In the genomic region with DNA sequence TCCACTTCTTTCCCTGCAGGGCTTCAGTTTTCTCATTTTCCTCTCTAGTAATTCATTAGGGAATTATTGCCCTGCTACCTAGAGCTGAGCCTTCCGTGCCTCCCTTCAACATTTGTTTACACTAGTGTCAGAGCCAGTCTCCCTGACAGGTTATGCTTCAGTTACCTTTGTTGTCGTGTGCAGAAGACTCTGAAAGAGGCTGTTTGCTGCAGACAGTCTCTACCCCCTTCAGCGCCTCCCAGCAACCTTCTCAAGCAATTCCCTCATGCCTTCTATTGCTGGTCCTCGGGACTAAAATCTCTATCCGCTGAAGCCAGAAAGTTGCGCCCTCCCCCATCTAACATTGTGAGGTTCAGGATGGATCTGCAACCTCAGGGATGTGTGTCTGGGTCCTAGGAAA, we compare ENCODE assay signal across 1 cellular context.
TF ChIP-seq lines count a peak whose summit lies in the region.

No MANE protein-coding gene starts in this region.

TF ChIP-seq in HepG2, 621 proteins besides CTCF, POLR2A, EP300 and RAD21:
- TF ChIP-seq, protein P1, sequence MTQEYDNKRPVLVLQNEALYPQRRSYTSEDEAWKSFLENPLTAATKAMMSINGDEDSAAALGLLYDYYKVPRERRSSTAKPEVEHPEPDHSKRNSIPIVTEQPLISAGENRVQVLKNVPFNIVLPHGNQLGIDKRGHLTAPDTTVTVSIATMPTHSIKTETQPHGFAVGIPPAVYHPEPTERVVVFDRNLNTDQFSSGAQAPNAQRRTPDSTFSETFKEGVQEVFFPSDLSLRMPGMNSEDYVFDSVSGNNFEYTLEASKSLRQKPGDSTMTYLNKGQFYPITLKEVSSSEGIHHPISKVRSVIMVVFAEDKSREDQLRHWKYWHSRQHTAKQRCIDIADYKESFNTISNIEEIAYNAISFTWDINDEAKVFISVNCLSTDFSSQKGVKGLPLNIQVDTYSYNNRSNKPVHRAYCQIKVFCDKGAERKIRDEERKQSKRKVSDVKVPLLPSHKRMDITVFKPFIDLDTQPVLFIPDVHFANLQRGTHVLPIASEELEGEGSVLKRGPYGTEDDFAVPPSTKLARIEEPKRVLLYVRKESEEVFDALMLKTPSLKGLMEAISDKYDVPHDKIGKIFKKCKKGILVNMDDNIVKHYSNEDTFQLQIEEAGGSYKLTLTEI (CRISPR knock-in tag; conservative IDR thresholded peaks at IDR 0.05): no peak
- TF ChIP-seq, protein P2, sequence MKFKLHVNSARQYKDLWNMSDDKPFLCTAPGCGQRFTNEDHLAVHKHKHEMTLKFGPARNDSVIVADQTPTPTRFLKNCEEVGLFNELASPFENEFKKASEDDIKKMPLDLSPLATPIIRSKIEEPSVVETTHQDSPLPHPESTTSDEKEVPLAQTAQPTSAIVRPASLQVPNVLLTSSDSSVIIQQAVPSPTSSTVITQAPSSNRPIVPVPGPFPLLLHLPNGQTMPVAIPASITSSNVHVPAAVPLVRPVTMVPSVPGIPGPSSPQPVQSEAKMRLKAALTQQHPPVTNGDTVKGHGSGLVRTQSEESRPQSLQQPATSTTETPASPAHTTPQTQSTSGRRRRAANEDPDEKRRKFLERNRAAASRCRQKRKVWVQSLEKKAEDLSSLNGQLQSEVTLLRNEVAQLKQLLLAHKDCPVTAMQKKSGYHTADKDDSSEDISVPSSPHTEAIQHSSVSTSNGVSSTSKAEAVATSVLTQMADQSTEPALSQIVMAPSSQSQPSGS (CRISPR knock-in tag; IDR thresholded peaks at IDR 0.05): no peak
- TF ChIP-seq SRSF9 (IDR thresholded peaks at IDR 0.05; ENCODE audit: borderline replicate concordance, insufficient read depth, low read depth, low read length, poor library complexity, severe bottlenecking) (no peak), SOX6 (IDR thresholded peaks at IDR 0.05) (no peak), SOX6 (CRISPR knock-in tag; IDR thresholded peaks at IDR 0.05) (no peak), AGO1 (IDR thresholded peaks at IDR 0.05; ENCODE audit: low read depth, low read length, poor library complexity, severe bottlenecking) (no peak), KDM5A (IDR thresholded peaks at IDR 0.05; ENCODE audit: borderline replicate concordance, low read length) (no peak), HMG20A (CRISPR knock-in tag; IDR thresholded peaks at IDR 0.05; ENCODE audit: borderline replicate concordance) (no peak), MATR3 (CRISPR knock-in tag; IDR thresholded peaks at IDR 0.05) (no peak), JUND (CRISPR knock-in tag; IDR thresholded peaks at IDR 0.05) (no peak)
- TF ChIP-seq, protein P3, sequence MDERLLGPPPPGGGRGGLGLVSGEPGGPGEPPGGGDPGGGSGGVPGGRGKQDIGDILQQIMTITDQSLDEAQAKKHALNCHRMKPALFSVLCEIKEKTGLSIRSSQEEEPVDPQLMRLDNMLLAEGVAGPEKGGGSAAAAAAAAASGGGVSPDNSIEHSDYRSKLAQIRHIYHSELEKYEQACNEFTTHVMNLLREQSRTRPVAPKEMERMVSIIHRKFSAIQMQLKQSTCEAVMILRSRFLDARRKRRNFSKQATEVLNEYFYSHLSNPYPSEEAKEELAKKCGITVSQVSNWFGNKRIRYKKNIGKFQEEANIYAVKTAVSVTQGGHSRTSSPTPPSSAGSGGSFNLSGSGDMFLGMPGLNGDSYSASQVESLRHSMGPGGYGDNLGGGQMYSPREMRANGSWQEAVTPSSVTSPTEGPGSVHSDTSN (CRISPR knock-in tag; IDR thresholded peaks at IDR 0.05): no peak
- TF ChIP-seq, protein P4, sequence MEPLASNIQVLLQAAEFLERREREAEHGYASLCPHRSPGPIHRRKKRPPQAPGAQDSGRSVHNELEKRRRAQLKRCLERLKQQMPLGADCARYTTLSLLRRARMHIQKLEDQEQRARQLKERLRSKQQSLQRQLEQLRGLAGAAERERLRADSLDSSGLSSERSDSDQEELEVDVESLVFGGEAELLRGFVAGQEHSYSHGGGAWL (CRISPR knock-in tag; IDR thresholded peaks at IDR 0.05): no peak
